In the genomic region with DNA sequence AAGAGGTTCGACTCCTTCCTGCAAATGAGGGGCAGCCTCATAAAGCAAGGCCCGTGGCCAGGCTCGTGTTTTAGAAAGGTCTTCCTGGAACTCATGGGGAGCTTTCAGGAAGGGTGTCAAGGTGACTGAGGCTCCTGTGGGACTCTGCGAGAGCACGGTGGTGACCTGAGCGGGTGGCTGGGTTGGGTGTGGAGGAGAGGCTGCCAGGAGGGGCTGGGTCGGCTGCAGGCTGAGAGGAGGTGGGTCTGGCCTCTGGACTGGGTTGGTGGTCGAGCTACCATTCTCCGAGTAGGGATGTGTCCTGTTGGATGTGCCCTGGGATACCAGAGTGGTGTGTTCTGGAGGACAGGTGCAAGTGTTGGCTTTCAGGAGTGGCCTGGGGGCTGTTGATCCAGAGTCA, we compare ENCODE assay signal across 1 cellular context.
TF ChIP-seq lines count a peak whose summit lies in the region.

No MANE protein-coding gene starts in this region.

TF ChIP-seq in A549, 52 proteins besides CTCF, POLR2A, EP300 and RAD21:
- TF ChIP-seq FOSL2 (IDR thresholded peaks at IDR 0.05) (no peak), FOSL2 (CRISPR knock-in tag; IDR thresholded peaks at IDR 0.05) (no peak), POLR2AphosphoS2 (conservative IDR thresholded peaks at IDR 0.05; ENCODE audit: low read length) (peak; percentile 62; the same call in 1 of the 2 replicates), KDM1A (IDR thresholded peaks at IDR 0.05; ENCODE audit: low read depth) (no peak)
